ENCODE assay signal across 12 cellular contexts in the genomic region with DNA sequence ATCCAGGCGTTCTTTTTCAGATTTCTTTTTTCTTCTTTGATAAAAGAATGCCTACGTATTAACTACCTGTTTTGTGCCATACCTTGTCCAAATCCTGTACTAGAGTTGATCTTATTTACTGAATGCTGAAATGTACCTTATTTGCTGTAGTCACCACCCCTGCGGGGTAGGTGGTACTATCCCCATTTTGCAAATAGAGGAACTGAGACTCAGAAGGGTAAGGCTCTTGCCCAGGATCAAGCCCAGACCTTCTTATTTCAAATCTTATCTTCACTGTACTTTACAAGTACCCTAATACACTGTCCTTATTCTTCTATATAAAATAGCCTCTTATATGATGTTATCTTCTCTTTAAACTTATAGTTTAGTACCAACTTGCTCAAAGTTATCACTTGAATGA.
DNase-seq lines count a peak whose midpoint lies in the region; ATAC-seq, FAIRE-seq and TF ChIP-seq lines count a peak whose summit lies in the region.
"Had no signal": no experiment of that assay in that cellular context is flagged by ENCODE, and none has a peak within 500 bp of the region (broad histone marks: within the 10 kb centered on the region; RNA-seq: fewer than 3 reads in every experiment).

No MANE protein-coding gene starts in this region.

- peak overlapping the region; percentile 61 for H3K27ac ChIP-seq in OCI-LY3 (ENCODE audit: low read length)
- peak overlapping the region in 1 of 10 donors; percentile 75 for H3K27ac ChIP-seq in heart right ventricle
- H3K27ac ChIP-seq: ovary had no signal

- H3K4me2 ChIP-seq in OCI-LY3 (ENCODE audit: low read length), result peak overlapping the region; percentile 45

- H3K36me3 Mint-ChIP-seq in activated T-helper 17 cell treated with anti-CD3 and anti-CD28 coated beads, Interleukin-2, amount 50 U/mL, for 72 hours (ENCODE audit: low read depth), result peaks cover 2% of the 10 kb centered on the region

- H2AFZ ChIP-seq in OCI-LY3 (ENCODE audit: low read depth, low read length), result no peak overlapping the region

- H3K4me3 ChIP-seq in OCI-LY3 (ENCODE audit: low read length) (peak overlapping the region; percentile 10; the same call in 1 of the 2 replicates), heart right ventricle (no peak overlapping the region)
- H3K4me3 ChIP-seq: ovary had no signal

- WGBS in heart right ventricle, 2 donors, result 94 to 98% methylated on average over 3 of the region's 3 CpGs

- peaks cover 60% of the 10 kb centered on the region for H3K4me1 ChIP-seq in OCI-LY3 (ENCODE audit: low read length)
- H3K4me1 ChIP-seq in heart right ventricle, result peaks cover 0 to 56% (median 18%) of the 10 kb centered on the region in 9 donors

- no peaks in the 10 kb centered on the region for H3K79me2 ChIP-seq in OCI-LY3 (ENCODE audit: low read length)

- TF ChIP-seq CTCF in GM20000 (IDR thresholded peaks at IDR 0.05; ENCODE audit: extremely low read depth, missing control alignments) (no peak), OCI-LY3 (IDR thresholded peaks at IDR 0.05; ENCODE audit: low read depth, low read length) (no peak), heart right ventricle (IDR thresholded peaks at IDR 0.05) (no peak)

- H3K9me3 ChIP-seq in OCI-LY3 (ENCODE audit: insufficient read depth, low read length) (no peaks in the 10 kb centered on the region), heart right ventricle (no peaks in the 10 kb centered on the region)
- H3K9me3 ChIP-seq: ovary had no signal

- no peaks in the 10 kb centered on the region for H3K9me3 Mint-ChIP-seq in activated T-helper 17 cell treated with anti-CD3 and anti-CD28 coated beads, Interleukin-2, amount 50 U/mL, for 72 hours
- H3K9me3 Mint-ChIP-seq: activated naive CD4-positive, alpha-beta T cell treated with anti-CD3 and anti-CD28 coated beads, Interleukin-2, amount 50 U/mL, for 24 hours had no signal

- peak; percentile 64 for ATAC-seq in HG03045 (IDR thresholded peaks at IDR 0.05; ENCODE audit: unreplicated experiment)
- no peak for ATAC-seq in heart right ventricle
- ATAC-seq in activated T-helper 17 cell treated with anti-CD3 and anti-CD28 coated beads, Interleukin-2, amount 50 U/mL, for 72 hours (replicated peaks), result no peak
- ATAC-seq in GM21360 (IDR thresholded peaks at IDR 0.05; ENCODE audit: unreplicated experiment), result no peak

- H3K4me1 Mint-ChIP-seq in activated T-helper 17 cell treated with anti-CD3 and anti-CD28 coated beads, Interleukin-2, amount 50 U/mL, for 72 hours, result peaks cover 39% of the 10 kb centered on the region

- no peak overlapping the region for H3K27ac Mint-ChIP-seq in activated T-helper 17 cell treated with anti-CD3 and anti-CD28 coated beads, Interleukin-2, amount 50 U/mL, for 72 hours
- H3K27ac Mint-ChIP-seq: activated naive CD4-positive, alpha-beta T cell treated with anti-CD3 and anti-CD28 coated beads, Interleukin-2, amount 50 U/mL, for 24 hours had no signal

- H3K4me3 Mint-ChIP-seq in activated T-helper 17 cell treated with anti-CD3 and anti-CD28 coated beads, Interleukin-2, amount 50 U/mL, for 72 hours, result no peak overlapping the region
- H3K4me3 Mint-ChIP-seq: activated naive CD4-positive, alpha-beta T cell treated with anti-CD3 and anti-CD28 coated beads, Interleukin-2, amount 50 U/mL, for 24 hours had no signal

- H4K20me1 ChIP-seq in OCI-LY3 (ENCODE audit: insufficient read depth, low read length), result no peaks in the 10 kb centered on the region

- peak; percentile 46 for DNase-seq in GM12891 (ENCODE audit: insufficient read length, low spot score)
- DNase-seq in GM20000 (ENCODE audit: low spot score), result peak; percentile 38
- DNase-seq in heart right ventricle, result no peak
- DNase-seq in mucosa of gallbladder (ENCODE audit: low spot score), result no peak
- DNase-seq: activated CD4-positive, CD25-positive, alpha-beta regulatory T cell treated with anti-CD3 and anti-CD28 coated beads, Interleukin-2, amount 50 U/mL, for 72 hours; NK-92 treated with Interleukin-12 subunit alpha and Interleukin-12 subunit beta, amount 100 ng/mL, for 24 hours; ovary had no signal

- no peaks in the 10 kb centered on the region for H3K27me3 Mint-ChIP-seq in activated T-helper 17 cell treated with anti-CD3 and anti-CD28 coated beads, Interleukin-2, amount 50 U/mL, for 72 hours
- H3K27me3 Mint-ChIP-seq: activated naive CD4-positive, alpha-beta T cell treated with anti-CD3 and anti-CD28 coated beads, Interleukin-2, amount 50 U/mL, for 24 hours had no signal

- intact Hi-C loops in heart right ventricle (cut with DNase I), result no loop called here

- H3K27me3 ChIP-seq in OCI-LY3 (ENCODE audit: low read depth, low read length), result peaks cover 7% of the 10 kb centered on the region; the same call in 1 of the 2 replicates
- no peaks in the 10 kb centered on the region for H3K27me3 ChIP-seq in heart right ventricle
- H3K27me3 ChIP-seq: ovary had no signal

- H3K9ac ChIP-seq in OCI-LY3 (ENCODE audit: low read length), result no peak overlapping the region

- FAIRE-seq in GM12891 (lab: Jason Lieb, UNC), result peak; percentile 83

- H3K36me3 ChIP-seq in OCI-LY3 (replicated peaks; ENCODE audit: low read depth, low read length) (no peaks in the 10 kb centered on the region), heart right ventricle (no peaks in the 10 kb centered on the region)
- H3K36me3 ChIP-seq: ovary had no signal

- no peak for TF ChIP-seq POLR2A in GM12891 (IDR thresholded peaks at IDR 0.05; ENCODE audit: low read depth, low read length)

TF ChIP-seq in GM12891, 5 proteins besides CTCF, POLR2A, EP300 and RAD21:
- TF ChIP-seq POU2F2 (IDR thresholded peaks at IDR 0.05; ENCODE audit: low read depth, low read length) (no peak), SPI1 (IDR thresholded peaks at IDR 0.05; ENCODE audit: low read depth, low read length) (peak; percentile 98)

Comparison
In these comparisons a context has a peak if more than half of its experiments do, and no peak if none do; other contexts are left out.
1. DNase-seq: peak in GM12891 (single experiment) and GM20000 (single experiment); none in heart right ventricle (0 of 2) and mucosa of gallbladder (single experiment).